In genomic region chr10:7192831-7193348, GRCh38 we compare ENCODE assay signal across 1 cellular context.
TF ChIP-seq lines count a peak whose summit lies in the region.

No MANE protein-coding gene starts in this region.

TF ChIP-seq in WTC11, 78 proteins besides CTCF, POLR2A, EP300 and RAD21 (continued from another document):
- TF ChIP-seq EMX1 (CRISPR knock-in tag; IDR thresholded peaks at IDR 0.05) (no peak), ZNF232 (CRISPR knock-in tag; IDR thresholded peaks at IDR 0.05) (no peak), SP1 (CRISPR knock-in tag; conservative IDR thresholded peaks at IDR 0.05) (no peak), OVOL2 (CRISPR knock-in tag; IDR thresholded peaks at IDR 0.05; ENCODE audit: borderline replicate concordance) (no peak), PREB (CRISPR knock-in tag; IDR thresholded peaks at IDR 0.05; ENCODE audit: borderline replicate concordance) (no peak), CDX4 (CRISPR knock-in tag; IDR thresholded peaks at IDR 0.05; ENCODE audit: borderline replicate concordance) (no peak), CBFB (CRISPR knock-in tag; IDR thresholded peaks at IDR 0.05; ENCODE audit: low read depth) (no peak), TCF7 (CRISPR knock-in tag; IDR thresholded peaks at IDR 0.05; ENCODE audit: low read depth) (no peak)
